ENCODE assay signal across 12 cellular contexts in genomic region chr11:95049122-95049521, GRCh38. TPM values are rescaled to one million over a fixed set of nuclear protein-coding genes. Genes with fewer than 3 reads are reported as not detected.
"Had no signal": no experiment of that assay in that cellular context is flagged by ENCODE, and none has a peak within 500 bp of the region (broad histone marks: within the 10 kb centered on the region; RNA-seq: fewer than 3 reads in every experiment).

TSS of gene KDM4F (plus strand) at chr11:95049422.

RNA-seq across cellular contexts. Expression of gene KDM4F, which starts in this region (rescaled TPM):
- total RNA-seq: activated B cell treated with CpG ODN at 0.5 μM for 24 hours; activated CD4-positive, alpha-beta memory T cell treated with anti-CD3 and anti-CD28 coated beads, Interleukin-2, amount 10 ng/mL, durations not matched to agents 7 days and 5 days; activated CD4-positive, alpha-beta T cell treated with anti-CD3 and anti-CD28 coated beads, Interleukin-2, amount 10 ng/mL, durations not matched to agents 7 days and 5 days; activated CD8-positive, alpha-beta memory T cell treated with anti-CD3 and anti-CD28 coated beads, Interleukin-2, amount 10 ng/mL, durations not matched to agents 7 days and 5 days; activated CD8-positive, alpha-beta T cell treated with anti-CD3 and anti-CD28 coated beads, Interleukin-2, amount 10 ng/mL, durations not matched to agents 7 days and 5 days; activated naive CD8-positive, alpha-beta T cell treated with anti-CD3 and anti-CD28 coated beads, Interleukin-2, amount 10 ng/mL, durations not matched to agents 7 days and 5 days; activated T-helper 2 cell treated with anti-CD3 and anti-CD28 coated beads, Interferon-gamma antibody, Interleukin-2, Interleukin-4, amounts not matched to agents 10 μg/mL and 5 μg/mL and 100 μg/mL, durations not matched to agents 14 hours and 24 hours and 36 hours; ascending aorta; body of pancreas; breast epithelium; cardiac muscle cell had no signal
- polyA plus RNA-seq: adipose tissue, cardiac muscle cell had no signal
